12 cellular contexts compared by ENCODE assay signal in genomic region chr15:38217181-38217580, GRCh38. TPM values are rescaled to one million over a fixed set of nuclear protein-coding genes. Genes with fewer than 3 reads are reported as not detected.
DNase-seq lines count a peak whose midpoint lies in the region; ATAC-seq and TF ChIP-seq lines count a peak whose summit lies in the region.
"Had no signal": no experiment of that assay in that cellular context is flagged by ENCODE, and none has a peak within 500 bp of the region (broad histone marks: within the 10 kb centered on the region; RNA-seq: fewer than 3 reads in every experiment).

No MANE protein-coding gene starts in this region.

- in situ Hi-C loops in ACHN (cut with HindIII; ENCODE audit: low pct_ligation_motif_present, low pct_unique_long_range_greater_than_20kb, low sequenced_read_pairs) = no loop called here

- peak; percentile 2 for DNase-seq in ACHN
- DNase-seq in Jurkat, Clone E6-1 (ENCODE audit: low read depth, low spot score) = peak; percentile 78
- no peak for DNase-seq in hepatocyte (ENCODE audit: low spot score)
- no peak for DNase-seq in GM19238 (ENCODE audit: insufficient read length, low spot score)
- no peak for DNase-seq in heart right ventricle
- DNase-seq in activated CD4-positive, CD25-positive, alpha-beta regulatory T cell treated with anti-CD3 and anti-CD28 coated beads, Interleukin-2, amount 50 U/mL, for 72 hours = no peak
- no peak for DNase-seq in NCI-H1092 treated with DMSO at 0.1 percent for 48 hours (lab: John Stamatoyannopoulos, UW)
- DNase-seq: KBM-7; stimulated activated CD4-positive, alpha-beta T cell treated with anti-CD3 and anti-CD28 coated beads, Interleukin-1b, Interleukin-23, amount 100 ng/mL, for 48 hours had no signal

- H3K36me3 ChIP-seq in hepatocyte (replicated peaks; ENCODE audit: insufficient read depth, low read depth) (no peaks in the 10 kb centered on the region), heart right ventricle (no peaks in the 10 kb centered on the region)

- no peak for TF ChIP-seq CTCF in VCaP (conservative IDR thresholded peaks at IDR 0.05)
- no peak for TF ChIP-seq CTCF in hepatocyte (IDR thresholded peaks at IDR 0.05; ENCODE audit: poor library complexity)
- no peak for TF ChIP-seq CTCF in heart right ventricle (IDR thresholded peaks at IDR 0.05)

- H3K9me2 ChIP-seq in hepatocyte (replicated peaks; ENCODE audit: insufficient read depth) = no peaks in the 10 kb centered on the region

- intact Hi-C loops in heart right ventricle (cut with DNase I) = no loop called here

- H3K27me3 ChIP-seq in hepatocyte (no peaks in the 10 kb centered on the region), heart right ventricle (no peaks in the 10 kb centered on the region)

- no peak for ATAC-seq in heart right ventricle
- ATAC-seq: Right ventricle myocardium inferior had no signal

- H3K27ac ChIP-seq in VCaP = peak overlapping the region; percentile 69
- peak overlapping the region; percentile 75 for H3K27ac ChIP-seq in hepatocyte
- no peak overlapping the region for H3K27ac ChIP-seq in heart right ventricle

- 45% methylated on average over 2 of the region's 2 CpGs for WGBS in hepatocyte (ENCODE audit: low lambda C conversion rate, missing lambda C conversion rate)
- WGBS in heart right ventricle, 2 donors = 44 to 45% methylated on average over 2 of the region's 2 CpGs

- H3K4me1 ChIP-seq in hepatocyte (ENCODE audit: insufficient read depth) (peaks cover 32% of the 10 kb centered on the region), heart right ventricle (peaks cover 0 to 32% (median 12%) of the 10 kb centered on the region in 9 donors)

- H3K79me2 ChIP-seq in hepatocyte = no peaks in the 10 kb centered on the region

- no peak overlapping the region for H2AFZ ChIP-seq in hepatocyte

- H3K4me2 ChIP-seq in hepatocyte = peak overlapping the region; percentile 1

- no peaks in the 10 kb centered on the region for H3K9me3 ChIP-seq in hepatocyte (ENCODE audit: low read depth)
- no peaks in the 10 kb centered on the region for H3K9me3 ChIP-seq in heart right ventricle

- no peak overlapping the region for H3K4me3 ChIP-seq in Jurkat, Clone E6-1 (ENCODE audit: low read length)
- H3K4me3 ChIP-seq in hepatocyte (no peak overlapping the region), heart right ventricle (no peak overlapping the region)

- no peaks in the 10 kb centered on the region for H4K20me1 ChIP-seq in hepatocyte (ENCODE audit: insufficient read depth, poor library complexity, severe bottlenecking)

RNA-seq across cellular contexts. Expression of gene SPRED1, which starts 35.5 kb away (rescaled TPM):
- polyA plus RNA-seq in Jurkat, Clone E6-1 (2012; ENCODE audit: insufficient read depth, insufficient read length) = 4.8 TPM
- 18.6 and 23.2 TPM in 2 replicates for total RNA-seq in hepatocyte
- polyA plus RNA-seq in hepatocyte = 6.8 and 8.2 TPM in 2 replicates
- total RNA-seq in heart right ventricle = 10 to 100 TPM in 3 of 10 donors, 1 to 10 TPM in 7; 6.4 to 20.2 (median 7.6) TPM
- polyA plus RNA-seq in heart right ventricle = 1 to 10 TPM; 3.3 to 6.4 TPM
- total RNA-seq: CD4-positive, CD25-positive, alpha-beta regulatory T cell had no signal

Comparison
In these comparisons a context has a peak if more than half of its experiments do, and no peak if none do; other contexts are left out.
1. DNase-seq: peak in ACHN (single experiment) and Jurkat, Clone E6-1 (single experiment); none in hepatocyte (single experiment), GM19238 (single experiment), heart right ventricle (0 of 2), activated CD4-positive, CD25-positive, alpha-beta regulatory T cell treated with anti-CD3 and anti-CD28 coated beads, Interleukin-2, amount 50 U/mL, for 72 hours (single experiment) and NCI-H1092 treated with DMSO at 0.1 percent for 48 hours (single experiment).
2. H3K27ac ChIP-seq: peak in VCaP (single experiment) and hepatocyte (single experiment); none in heart right ventricle (0 of 10).